In genomic region chr7:124155400-124156022, GRCh38 we compare ENCODE assay signal across 8 cellular contexts.
DNase-seq lines count a peak whose midpoint lies in the region; ATAC-seq, FAIRE-seq and TF ChIP-seq lines count a peak whose summit lies in the region.

No MANE protein-coding gene starts in this region.

- 32 to 36% methylated on average over 3 of the region's 3 CpGs for WGBS in pancreas, 2 donors

- H3K36me3 ChIP-seq in GM06990 (ENCODE audit: control insufficient read depth, insufficient read depth, low read length) (no peaks in the 10 kb centered on the region), pancreas (no peaks in the 10 kb centered on the region)

- H3K27me3 ChIP-seq in GM06990 (replicated peaks; ENCODE audit: control insufficient read depth, insufficient read depth, low read length) (no peaks in the 10 kb centered on the region), pancreas (no peaks in the 10 kb centered on the region)

- H3K27me3 Mint-ChIP-seq in chondrocyte (ENCODE audit: low read depth), result no peaks in the 10 kb centered on the region

- TF ChIP-seq CTCF in GM06990 (IDR thresholded peaks at IDR 0.05; ENCODE audit: insufficient read depth, low read length, poor library complexity, severe bottlenecking), result peak; percentile 32
- peak; percentile 87 for TF ChIP-seq CTCF in chondrocyte (IDR thresholded peaks at IDR 0.05)
- TF ChIP-seq CTCF in pancreas (IDR thresholded peaks at IDR 0.05), result peak in 2 of 4 donors; percentile 6 to 29

- peak; percentile 68 for FAIRE-seq in pancreas (lab: Jason Lieb, UNC)

- no peak overlapping the region for H3K27ac ChIP-seq in pancreas

- no peak overlapping the region for H3K27ac Mint-ChIP-seq in chondrocyte (ENCODE audit: unreplicated experiment)

- H3K4me3 Mint-ChIP-seq in chondrocyte (ENCODE audit: unreplicated experiment), result no peak overlapping the region

- ATAC-seq in HG02678 (IDR thresholded peaks at IDR 0.05; ENCODE audit: unreplicated experiment), result peak; percentile 50
- ATAC-seq in pancreas, result peak in 3 of 4 donors; percentile 45 to 73 (median 67)
- no peak for ATAC-seq in HG03135 (IDR thresholded peaks at IDR 0.05; ENCODE audit: unreplicated experiment)

- no peak for DNase-seq in GM06990 (ENCODE audit: extremely low read depth, insufficient read length)
- peak; percentile 50 for DNase-seq in NCI-H345 (lab: John Stamatoyannopoulos, UW)
- no peak for DNase-seq in chondrocyte (ENCODE audit: low spot score)
- no peak for DNase-seq in pancreas
- DNase-seq in stimulated activated CD4-positive, alpha-beta T cell treated with anti-CD3 and anti-CD28 coated beads, Interleukin-4, amount 100 ng/mL, for 24 hours, result no peak
- no peak for DNase-seq in activated naive CD4-positive, alpha-beta T cell (lab: John Stamatoyannopoulos, UW)

- no peaks in the 10 kb centered on the region for H3K36me3 Mint-ChIP-seq in chondrocyte (ENCODE audit: low read depth)

- H3K4me1 ChIP-seq in pancreas, result no peaks in the 10 kb centered on the region

- H3K9me3 ChIP-seq in pancreas, result no peaks in the 10 kb centered on the region

- no peak overlapping the region for H3K4me3 ChIP-seq in GM06990 (replicated peaks; ENCODE audit: low read depth, low read length)
- no peak overlapping the region for H3K4me3 ChIP-seq in pancreas

- peaks cover 10% of the 10 kb centered on the region for H3K4me1 Mint-ChIP-seq in chondrocyte (ENCODE audit: low read depth)

- no peaks in the 10 kb centered on the region for H3K9me3 Mint-ChIP-seq in chondrocyte (ENCODE audit: low read depth)

- intact Hi-C loops in pancreas (cut with DNase I), result no loop called here
